12 cellular contexts compared by ENCODE assay signal in the genomic region with DNA sequence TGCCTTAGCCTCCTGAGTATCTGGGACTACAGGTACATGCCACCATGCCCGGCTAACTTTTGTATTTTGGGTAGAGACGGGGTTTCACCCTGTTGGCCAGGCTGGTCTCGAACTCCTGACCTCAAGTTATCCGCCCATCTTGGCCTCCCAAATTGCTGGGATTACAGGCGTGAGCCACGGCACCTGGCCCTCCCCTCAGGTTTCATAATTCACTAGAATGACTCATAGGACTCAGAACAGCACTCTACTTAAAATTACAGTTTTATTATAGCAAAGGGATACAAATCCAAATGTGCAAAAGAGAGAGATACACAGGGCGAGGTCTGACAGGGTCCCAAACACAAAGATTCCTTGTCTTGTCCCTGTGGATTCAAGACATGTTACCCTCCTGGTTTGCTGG. TPM values are rescaled to one million over a fixed set of nuclear protein-coding genes. Genes with fewer than 3 reads are reported as not detected.
DNase-seq lines count a peak whose midpoint lies in the region; ATAC-seq lines count a peak whose summit lies in the region.
"Had no signal": no experiment of that assay in that cellular context is flagged by ENCODE, and none has a peak within 500 bp of the region (broad histone marks: within the 10 kb centered on the region; RNA-seq: fewer than 3 reads in every experiment).

No MANE protein-coding gene starts in this region.

- peaks cover 52% of the 10 kb centered on the region for H3K4me1 ChIP-seq in CD4-positive, alpha-beta memory T cell (ENCODE audit: insufficient read depth, low read length)
- H3K4me1 ChIP-seq in mesenchymal stem cell (ENCODE audit: control insufficient read depth, insufficient read depth, low read depth, low read length) = peaks cover 3% of the 10 kb centered on the region

- CTCF ChIA-PET in CD4-positive, alpha-beta memory T cell (lab: Charles Lee; ENCODE audit: partially characterized antibody) = no interaction called here
- CTCF ChIA-PET in activated CD4-positive, alpha-beta memory T cell treated with anti-CD3 and anti-CD28 coated beads for 36 hours (lab: Charles Lee) = no interaction called here

- H4K8ac ChIP-seq in mesenchymal stem cell (ENCODE audit: low read length) = no peak overlapping the region

- H2BK12ac ChIP-seq in mesenchymal stem cell (ENCODE audit: low read length in 2 of 2) = no peak overlapping the region

- no peak overlapping the region for H2BK15ac ChIP-seq in mesenchymal stem cell (ENCODE audit: low read depth, poor library complexity, severe bottlenecking)

- H3K27ac ChIP-seq in CD4-positive, alpha-beta memory T cell (ENCODE audit: low read depth, low read length) = no peak overlapping the region
- H3K27ac ChIP-seq in mesenchymal stem cell (ENCODE audit: low read length, poor library complexity, severe bottlenecking) = no peak overlapping the region
- H3K27ac ChIP-seq: SJSA1 had no signal

- no peaks in the 10 kb centered on the region for H3K9me3 Mint-ChIP-seq in CD4-positive, alpha-beta memory T cell
- no peaks in the 10 kb centered on the region for H3K9me3 Mint-ChIP-seq in activated CD4-positive, alpha-beta memory T cell treated with anti-CD3 and anti-CD28 coated beads for 36 hours

- H3K36me3 ChIP-seq in CD4-positive, alpha-beta memory T cell (ENCODE audit: insufficient read depth, low read length) = no peaks in the 10 kb centered on the region
- H3K36me3 ChIP-seq in mesenchymal stem cell (ENCODE audit: control insufficient read depth in 1 of 2, insufficient read depth in 2 of 2, low read depth in 1 of 2, low read length in 2 of 2) = no peaks in the 10 kb centered on the region

- no peak overlapping the region for H2BK120ac ChIP-seq in mesenchymal stem cell (ENCODE audit: low read depth, low read length)

- no peaks in the 10 kb centered on the region for H3K27me3 ChIP-seq in CD4-positive, alpha-beta memory T cell (ENCODE audit: insufficient read depth, low read length)
- H3K27me3 ChIP-seq in mesenchymal stem cell (ENCODE audit: control insufficient read depth in 1 of 2, insufficient read depth in 1 of 2, low read length in 2 of 2) = peaks cover 0 to 14% of the 10 kb centered on the region in 2 experiments
- H3K27me3 ChIP-seq: SJSA1 had no signal

- no peak overlapping the region for H3K23ac ChIP-seq in mesenchymal stem cell (ENCODE audit: low read length in 2 of 2)

- POLR2A ChIA-PET in CD4-positive, alpha-beta memory T cell (lab: Charles Lee; ENCODE audit: partially characterized antibody) = no interaction called here
- POLR2A ChIA-PET in activated CD4-positive, alpha-beta memory T cell treated with anti-CD3 and anti-CD28 coated beads for 36 hours (lab: Charles Lee) = no interaction called here

- no peak overlapping the region for H3K4me2 ChIP-seq in mesenchymal stem cell (ENCODE audit: low read length, poor library complexity, severe bottlenecking)

- peak overlapping the region in 1 of 8 donors; percentile 48 for H3K4me3 Mint-ChIP-seq in CD4-positive, alpha-beta memory T cell
- no peak overlapping the region for H3K4me3 Mint-ChIP-seq in activated CD4-positive, alpha-beta memory T cell treated with anti-CD3 and anti-CD28 coated beads for 36 hours

- peaks cover 0 to 19% of the 10 kb centered on the region in 2 donors for H3K36me3 Mint-ChIP-seq in CD4-positive, alpha-beta memory T cell
- H3K36me3 Mint-ChIP-seq in activated CD4-positive, alpha-beta memory T cell treated with anti-CD3 and anti-CD28 coated beads for 36 hours = peaks cover 23% of the 10 kb centered on the region

- H2BK5ac ChIP-seq in mesenchymal stem cell (ENCODE audit: low read depth, low read length, poor library complexity, severe bottlenecking) = no peak overlapping the region

- WGBS in mesenchymal stem cell = 100% methylated on average over 4 of the region's 7 CpGs

- H3K4me3 ChIP-seq in CD4-positive, alpha-beta memory T cell (ENCODE audit: low read length in 2 of 2) = no peak overlapping the region
- H3K4me3 ChIP-seq in mesenchymal stem cell (ENCODE audit: insufficient read depth in 1 of 2, low read depth in 1 of 2, low read length in 2 of 2) = no peak overlapping the region
- H3K4me3 ChIP-seq: SJSA1 had no signal

- no peak overlapping the region for H3K14ac ChIP-seq in mesenchymal stem cell (ENCODE audit: low read length in 2 of 2)

- no peak overlapping the region for H2AK5ac ChIP-seq in mesenchymal stem cell (ENCODE audit: low read length, severe bottlenecking)

- H3K18ac ChIP-seq in mesenchymal stem cell (ENCODE audit: low read depth in 1 of 2, low read length in 2 of 2) = no peak overlapping the region

- no peak overlapping the region for H2AFZ ChIP-seq in mesenchymal stem cell (ENCODE audit: low read depth, low read length)

- no peak overlapping the region for H3K9ac ChIP-seq in mesenchymal stem cell (ENCODE audit: low read length)

- no peak overlapping the region for H4K91ac ChIP-seq in mesenchymal stem cell (ENCODE audit: low read length)

- no peaks in the 10 kb centered on the region for H3K79me1 ChIP-seq in mesenchymal stem cell (replicated peaks; ENCODE audit: low read length, poor library complexity, severe bottlenecking)

- DNase-seq in CD4-positive, alpha-beta memory T cell = no peak
- DNase-seq in activated CD4-positive, alpha-beta memory T cell treated with anti-CD3 and anti-CD28 coated beads for 36 hours = peak; percentile 43
- DNase-seq in kidney tubule cell (ENCODE audit: low spot score) (peak; percentile 22), mesenchymal stem cell (no peak), activated gamma-delta T cell treated with Interleukin-2 at 50 U/mL for 16 hours (no peak)
- DNase-seq: midbrain, NCI-H1694, NCI-H774, posterior cingulate gyrus had no signal

- H3K9me3 ChIP-seq in CD4-positive, alpha-beta memory T cell (ENCODE audit: control insufficient read depth in 1 of 2, low read length in 2 of 2) = no peaks in the 10 kb centered on the region
- peaks cover 3% of the 10 kb centered on the region for H3K9me3 ChIP-seq in mesenchymal stem cell (ENCODE audit: control insufficient read depth, low read length)
- H3K9me3 ChIP-seq: SJSA1 had no signal

- no peaks in the 10 kb centered on the region for H3K27me3 Mint-ChIP-seq in CD4-positive, alpha-beta memory T cell
- H3K27me3 Mint-ChIP-seq in activated CD4-positive, alpha-beta memory T cell treated with anti-CD3 and anti-CD28 coated beads for 36 hours = no peaks in the 10 kb centered on the region

- H3K27ac Mint-ChIP-seq in CD4-positive, alpha-beta memory T cell = peak overlapping the region; percentile 54 to 88 (median 75)
- peak overlapping the region; percentile 85 for H3K27ac Mint-ChIP-seq in activated CD4-positive, alpha-beta memory T cell treated with anti-CD3 and anti-CD28 coated beads for 36 hours

- H3K4me1 Mint-ChIP-seq in CD4-positive, alpha-beta memory T cell = peaks cover 18 to 83% (median 53%) of the 10 kb centered on the region in 4 donors
- peaks cover 60% of the 10 kb centered on the region for H3K4me1 Mint-ChIP-seq in activated CD4-positive, alpha-beta memory T cell treated with anti-CD3 and anti-CD28 coated beads for 36 hours (ENCODE audit: low read depth)

- H3K4ac ChIP-seq in mesenchymal stem cell (ENCODE audit: low read depth in 1 of 2, low read length in 2 of 2) = no peak overlapping the region

- intact Hi-C loops in CD4-positive, alpha-beta memory T cell (cut with micrococcal nuclease) = loop anchor here (10.0 kb wide), 1 partner anchor 1631 kb away; the partner anchor contains the start of gene IGBP1
- intact Hi-C loops in activated CD4-positive, alpha-beta memory T cell treated with anti-CD3 and anti-CD28 coated beads for 36 hours (cut with micrococcal nuclease) = loop anchor here (1.0 to 10.0 kb wide), 7 partner anchors 64 to 1631 kb away; partner anchors contain the start of genes EFNB1, IGBP1 and PJA1

- ATAC-seq in GM21717 (IDR thresholded peaks at IDR 0.05; ENCODE audit: unreplicated experiment) (peak; percentile 5), HG03565 (IDR thresholded peaks at IDR 0.05; ENCODE audit: unreplicated experiment) (no peak)

RNA-seq across cellular contexts. Expression of gene YIPF6, which starts 5.0 kb away (rescaled TPM):
- 10 to 100 TPM; 17.1 to 18.9 TPM for total RNA-seq in CD4-positive, alpha-beta memory T cell
- polyA plus RNA-seq in CD4-positive, alpha-beta memory T cell = 10 to 100 TPM; 22.2 to 23.2 TPM
- 10 to 100 TPM; 24.2 to 26.1 TPM for total RNA-seq in activated CD4-positive, alpha-beta memory T cell treated with anti-CD3 and anti-CD28 coated beads for 36 hours
- 15.5 TPM for polyA plus RNA-seq in mesenchymal stem cell (2013, experiment 1 of 2)
- 16.5 TPM for polyA plus RNA-seq in mesenchymal stem cell (2013, experiment 2 of 2)

Comparison
In these comparisons a context has a peak if more than half of its experiments do, and no peak if none do; other contexts are left out.
1. DNase-seq: peak in activated CD4-positive, alpha-beta memory T cell treated with anti-CD3 and anti-CD28 coated beads for 36 hours (single experiment) and kidney tubule cell (single experiment); none in CD4-positive, alpha-beta memory T cell (0 of 5), mesenchymal stem cell (single experiment) and activated gamma-delta T cell treated with Interleukin-2 at 50 U/mL for 16 hours (single experiment).